14 cellular contexts compared by ENCODE assay signal in genomic region chr4:67756991-67757390, GRCh38. TPM values are rescaled to one million over a fixed set of nuclear protein-coding genes. Genes with fewer than 3 reads are reported as not detected.
"Had no signal": no experiment of that assay in that cellular context is flagged by ENCODE, and none has a peak within 500 bp of the region (broad histone marks: within the 10 kb centered on the region; RNA-seq: fewer than 3 reads in every experiment).

No MANE protein-coding gene starts in this region.

RNA-seq across cellular contexts. Expression of gene GNRHR, which starts 2.8 kb away (rescaled TPM):
- total RNA-seq: natural killer cell, omental fat pad, osteocyte, pancreas, posterior vena cava, prostate gland, pulmonary artery endothelial cell, right atrium auricular region, sciatic nerve, suprapubic skin, transverse colon, upper lobe of right lung, urinary bladder, uterus had no signal
